Comparison of ENCODE assay signal across 1 cellular context in genomic region chr16:8848231-8848938, GRCh38.
A peak's percentile ranks its signal among the peaks of the same experiment; 100 is the strongest.
TF ChIP-seq lines count a peak whose summit lies in the region.

No MANE protein-coding gene starts in this region.

TF ChIP-seq in HepG2, 621 proteins besides CTCF, POLR2A, EP300 and RAD21:
- TF ChIP-seq ZFP36 (IDR thresholded peaks at IDR 0.05; ENCODE audit: borderline replicate concordance, low read depth, low read length, partially characterized antibody) (no peak), ZNF235 (CRISPR knock-in tag; IDR thresholded peaks at IDR 0.05; ENCODE audit: borderline replicate concordance) (no peak), ZNF768 (CRISPR knock-in tag; IDR thresholded peaks at IDR 0.05) (no peak), SRY (CRISPR knock-in tag; IDR thresholded peaks at IDR 0.05) (0 out of 2 replicates have a peak, but pooled peaks have one; percentile 39), AGO2 (optimal IDR thresholded peaks at IDR 0.05; ENCODE audit: low read depth, low read length) (peak; percentile 62), ZFY (CRISPR knock-in tag; IDR thresholded peaks at IDR 0.05) (peak; percentile 6; the same call in 1 of the 2 replicates), ATF7 (IDR thresholded peaks at IDR 0.05) (no peak), ATF7 (CRISPR knock-in tag; IDR thresholded peaks at IDR 0.05) (no peak), MTF1 (CRISPR knock-in tag; IDR thresholded peaks at IDR 0.05) (no peak), ZBTB38 (CRISPR knock-in tag; IDR thresholded peaks at IDR 0.05) (0 out of 2 replicates have a peak, but pooled peaks have one; percentile 44), RBM22 (optimal IDR thresholded peaks at IDR 0.05; ENCODE audit: low read length) (peak; percentile 8), ZBTB26 (CRISPR knock-in tag; IDR thresholded peaks at IDR 0.05; ENCODE audit: borderline replicate concordance) (no peak), ZNF552 (CRISPR knock-in tag; IDR thresholded peaks at IDR 0.05; ENCODE audit: borderline replicate concordance) (0 out of 2 replicates have a peak, but pooled peaks have one; percentile 53)
- TF ChIP-seq, protein P1, sequence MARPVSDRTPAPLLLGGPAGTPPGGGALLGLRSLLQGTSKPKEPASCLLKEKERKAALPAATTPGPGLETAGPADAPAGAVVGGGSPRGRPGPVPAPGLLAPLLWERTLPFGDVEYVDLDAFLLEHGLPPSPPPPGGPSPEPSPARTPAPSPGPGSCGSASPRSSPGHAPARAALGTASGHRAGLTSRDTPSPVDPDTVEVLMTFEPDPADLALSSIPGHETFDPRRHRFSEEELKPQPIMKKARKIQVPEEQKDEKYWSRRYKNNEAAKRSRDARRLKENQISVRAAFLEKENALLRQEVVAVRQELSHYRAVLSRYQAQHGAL (CRISPR knock-in tag; IDR thresholded peaks at IDR 0.05; ENCODE audit: not compliant biosample characterization) = no peak
